ENCODE assay signal across 13 cellular contexts in genomic region chr10:24449769-24450310, GRCh38.
DNase-seq lines count a peak whose midpoint lies in the region; ATAC-seq and TF ChIP-seq lines count a peak whose summit lies in the region.
"Had no signal": no experiment of that assay in that cellular context is flagged by ENCODE, and none has a peak within 500 bp of the region (broad histone marks: within the 10 kb centered on the region; RNA-seq: fewer than 3 reads in every experiment).

No MANE protein-coding gene starts in this region.

- H3K4me1 ChIP-seq in left ventricle myocardium inferior (peaks cover 65% of the 10 kb centered on the region), mucosa of rectum (ENCODE audit: control insufficient read depth in 2 of 2, insufficient read depth in 2 of 2, low read length in 2 of 2) (peaks cover 0 to 4% of the 10 kb centered on the region in 2 donors), vagina (peaks cover 13% of the 10 kb centered on the region)

- H3K27me3 ChIP-seq in left ventricle myocardium inferior (ENCODE audit: low read depth) (no peaks in the 10 kb centered on the region), mucosa of rectum (ENCODE audit: control insufficient read depth in 2 of 2, insufficient read depth in 2 of 2, low read length in 2 of 2) (no peaks in the 10 kb centered on the region), vagina (no peaks in the 10 kb centered on the region)
- H3K27me3 ChIP-seq: upper lobe of left lung had no signal

- intact Hi-C loops in left ventricle myocardium inferior (cut with micrococcal nuclease), result no loop called here
- intact Hi-C loops in Right ventricle myocardium inferior (cut with DNase I), result no loop called here
- intact Hi-C loops in vagina (cut with DNase I), result no loop called here

- no peak for ATAC-seq in Right ventricle myocardium inferior

- no peaks in the 10 kb centered on the region for H3K9me3 ChIP-seq in left ventricle myocardium inferior (replicated peaks)
- H3K9me3 ChIP-seq in mucosa of rectum (ENCODE audit: control insufficient read depth in 2 of 2, low read length in 2 of 2), result no peaks in the 10 kb centered on the region
- H3K9me3 ChIP-seq in vagina, result no peaks in the 10 kb centered on the region
- H3K9me3 ChIP-seq: upper lobe of left lung had no signal

- no peak for TF ChIP-seq CTCF in left ventricle myocardium inferior (IDR thresholded peaks at IDR 0.05; ENCODE audit: borderline replicate concordance)
- no peak for TF ChIP-seq CTCF in astrocyte of the spinal cord (IDR thresholded peaks at IDR 0.05; ENCODE audit: low read depth, low read length)
- no peak for TF ChIP-seq CTCF in vagina (IDR thresholded peaks at IDR 0.05)

- H3K4me3 ChIP-seq in left ventricle myocardium inferior (peak overlapping the region; percentile 58), astrocyte of the spinal cord (ENCODE audit: low read depth, low read length) (peak overlapping the region; percentile 27), mucosa of rectum (ENCODE audit: low read length in 2 of 2) (peak overlapping the region; percentile 38 to 60), vagina (peak overlapping the region in 1 of 2 donors; percentile 25)

- TF ChIP-seq POLR2A in vagina (IDR thresholded peaks at IDR 0.05), result no peak

- H3K36me3 ChIP-seq in left ventricle myocardium inferior (no peaks in the 10 kb centered on the region), mucosa of rectum (ENCODE audit: control insufficient read depth in 2 of 2, insufficient read depth in 2 of 2, low read length in 2 of 2) (no peaks in the 10 kb centered on the region), vagina (no peaks in the 10 kb centered on the region)
- H3K36me3 ChIP-seq: upper lobe of left lung had no signal

- peak overlapping the region in 1 of 2 donors; percentile 24 for H3K9ac ChIP-seq in mucosa of rectum (ENCODE audit: low read depth in 1 of 2, low read length in 2 of 2)

- DNase-seq in left ventricle myocardium inferior (no peak), Right ventricle myocardium inferior (ENCODE audit: missing footprints) (no peak), astrocyte of the spinal cord (ENCODE audit: low read depth, low spot score) (no peak), vagina (ENCODE audit: extremely low spot score in 2 of 2) (no peak), amygdala (lab: John Stamatoyannopoulos, UW) (no peak), H4 (ENCODE audit: low spot score) (no peak), NCI-H2171 (lab: John Stamatoyannopoulos, UW) (no peak)
- DNase-seq: erythroblast; HCEC 1CT; NCI-H146; stimulated activated CD4-positive, alpha-beta T cell treated with anti-CD3 and anti-CD28 coated beads, Interleukin-12 subunit alpha, Interleukin-12 subunit beta, amount 100 ng/mL, for 4 hours; upper lobe of left lung had no signal

- H3K27ac ChIP-seq in left ventricle myocardium inferior (replicated peaks) (peak overlapping the region; percentile 77), mucosa of rectum (ENCODE audit: low read depth in 2 of 2, low read length in 2 of 2) (no peak overlapping the region), vagina (peak overlapping the region; percentile 47)

- in situ Hi-C loops in astrocyte of the spinal cord (cut with HindIII; ENCODE audit: low sequenced_read_pairs), result no loop called here

Comparison
In these comparisons a context has a peak if more than half of its experiments do, and no peak if none do; other contexts are left out.
1. H3K27ac ChIP-seq: peak in left ventricle myocardium inferior (single experiment) and vagina (single experiment); none in mucosa of rectum (0 of 2).